ENCODE assay signal across 1 cellular context in genomic region chr3:108125550-108126071, GRCh38.
TF ChIP-seq lines count a peak whose summit lies in the region.

No MANE protein-coding gene starts in this region.

TF ChIP-seq in HepG2, 621 proteins besides CTCF, POLR2A, EP300 and RAD21 (continued from another document):
- TF ChIP-seq ZNF280B (CRISPR knock-in tag; IDR thresholded peaks at IDR 0.05; ENCODE audit: borderline replicate concordance): no peak
- no peak for TF ChIP-seq BCL3 (CRISPR knock-in tag; IDR thresholded peaks at IDR 0.05)
- TF ChIP-seq ZNF879 (CRISPR knock-in tag; IDR thresholded peaks at IDR 0.05): no peak
